Comparison of ENCODE assay signal across 8 cellular contexts in genomic region chr21:33374080-33374873, GRCh38. TPM values are rescaled to one million over a fixed set of nuclear protein-coding genes. Genes with fewer than 3 reads are reported as not detected.
DNase-seq lines count a peak whose midpoint lies in the region; ATAC-seq and TF ChIP-seq lines count a peak whose summit lies in the region.

No MANE protein-coding gene starts in this region.

- DNase-seq in HUDEP-2 (lab: John Stamatoyannopoulos, UW; ENCODE audit: unreplicated experiment in 76 of 76) (peak in 54 of 76 experiments; percentile 5 to 72 (median 43)), SJCRH30 (peak; percentile 51 to 76), astrocyte of the hippocampus (ENCODE audit: low read depth, low spot score) (peak; percentile 61), iPS-NIHi7 (ENCODE audit: extremely low spot score) (peak; percentile 31), putamen (ENCODE audit: low spot score) (no peak)
- peak; percentile 68 for DNase-seq in stimulated activated CD8-positive, alpha-beta memory T cell treated with anti-CD3 and anti-CD28 coated beads, Interleukin-4, amount 100 ng/mL, for 48 hours

- H3K4me3 ChIP-seq in SJCRH30, result no peak overlapping the region

- TF ChIP-seq CTCF in GM12872 (IDR thresholded peaks at IDR 0.05; ENCODE audit: insufficient read depth, low read depth, low read length), result peak; percentile 71

- H3K27me3 ChIP-seq in SJCRH30, result no peaks in the 10 kb centered on the region

- H3K4me1 ChIP-seq in SJCRH30, result no peaks in the 10 kb centered on the region

- H3K36me3 ChIP-seq in SJCRH30, result no peaks in the 10 kb centered on the region

- no peak for ATAC-seq in GM21737 (IDR thresholded peaks at IDR 0.05; ENCODE audit: unreplicated experiment)

- no peaks in the 10 kb centered on the region for H3K9me3 ChIP-seq in SJCRH30 (replicated peaks)

- H3K27ac ChIP-seq in SJCRH30, result no peak overlapping the region

RNA-seq across cellular contexts. Expression of gene IFNGR2, which starts 28.9 kb away (rescaled TPM):
- total RNA-seq in SJCRH30 (2014; rRNA removed; shearing (Covaris generic)), result 67.1 and 71.6 TPM in 2 replicates

RNA-seq across cellular contexts. Expression of gene IFNAR1, which starts 49.5 kb away (rescaled TPM):
- 25.9 and 30.1 TPM in 2 replicates for total RNA-seq in SJCRH30 (2014; rRNA removed; shearing (Covaris generic))
